ENCODE assay signal across 1 cellular context in genomic region chr9:129571298-129572051, GRCh38.
TF ChIP-seq lines count a peak whose summit lies in the region.

No MANE protein-coding gene starts in this region.

TF ChIP-seq in IMR-90, 13 proteins besides CTCF, POLR2A, EP300 and RAD21:
- no peak for TF ChIP-seq CHD1 (IDR thresholded peaks at IDR 0.05; ENCODE audit: low read depth, low read length)
- no peak for TF ChIP-seq CEBPB (IDR thresholded peaks at IDR 0.05; ENCODE audit: low read depth, low read length)
- TF ChIP-seq ELK1 (IDR thresholded peaks at IDR 0.05; ENCODE audit: borderline replicate concordance, low read depth, low read length) = no peak
- TF ChIP-seq USF2 (IDR thresholded peaks at IDR 0.05; ENCODE audit: low read depth, low read length) = no peak
- TF ChIP-seq MAFK (IDR thresholded peaks at IDR 0.05; ENCODE audit: low read depth, low read length) = no peak
- no peak for TF ChIP-seq NFE2L2 (IDR thresholded peaks at IDR 0.05; ENCODE audit: low read depth, low read length)
